In genomic region chr4:101356928-101357327, GRCh38 we compare ENCODE assay signal across 12 cellular contexts. TPM values are rescaled to one million over a fixed set of nuclear protein-coding genes. Genes with fewer than 3 reads are reported as not detected.
DNase-seq lines count a peak whose midpoint lies in the region; ATAC-seq, FAIRE-seq and TF ChIP-seq lines count a peak whose summit lies in the region.
"Had no signal": no experiment of that assay in that cellular context is flagged by ENCODE, and none has a peak within 500 bp of the region (broad histone marks: within the 10 kb centered on the region; RNA-seq: fewer than 3 reads in every experiment).

No MANE protein-coding gene starts in this region.

- no peaks in the 10 kb centered on the region for H3K9me2 ChIP-seq in OCI-LY7 (ENCODE audit: insufficient read depth, low read length)

- intact Hi-C loops in Calu3 (cut with micrococcal nuclease; ENCODE audit: unreplicated experiment): loop anchor here (5.0 to 10.0 kb wide), 2 partner anchors 58 to 190 kb away; no protein-coding TSS in a partner anchor
- intact Hi-C loops in pancreas (cut with DNase I): no loop called here
- intact Hi-C loops in OCI-LY7 (cut with micrococcal nuclease; ENCODE audit: unreplicated experiment): no loop called here
- intact Hi-C loops in activated CD4-positive, alpha-beta memory T cell treated with anti-CD3 and anti-CD28 coated beads for 36 hours (cut with micrococcal nuclease): no loop called here

- no peaks in the 10 kb centered on the region for H3K27me3 ChIP-seq in pancreas
- H3K27me3 ChIP-seq: ascending aorta, neural progenitor cell had no signal

- H2AFZ ChIP-seq in OCI-LY7 (ENCODE audit: low read length): no peak overlapping the region
- H2AFZ ChIP-seq: neural progenitor cell had no signal

- no peaks in the 10 kb centered on the region for H3K27me3 Mint-ChIP-seq in Calu3 (ENCODE audit: unreplicated experiment)
- H3K27me3 Mint-ChIP-seq in activated CD4-positive, alpha-beta memory T cell treated with anti-CD3 and anti-CD28 coated beads for 36 hours: peaks cover 4% of the 10 kb centered on the region
- H3K27me3 Mint-ChIP-seq: activated B cell treated with CpG ODN at 0.5 μM for 24 hours had no signal

- CTCF ChIA-PET in Calu3 (lab: Charles Lee) (no interaction called here), OCI-LY7 (lab: Charles Lee; ENCODE audit: unreplicated experiment) (no interaction called here)
- CTCF ChIA-PET in activated CD4-positive, alpha-beta memory T cell treated with anti-CD3 and anti-CD28 coated beads for 36 hours (lab: Charles Lee): no interaction called here

- BruUV-seq in Calu3 (replicated peaks; lab: Mats Ljungman, UMichigan): no TSS peak
- BruUV-seq in OCI-LY7 (replicated peaks; lab: Mats Ljungman, UMichigan): no TSS peak

- H3K27ac Mint-ChIP-seq in Calu3 (ENCODE audit: unreplicated experiment): peak overlapping the region; percentile 68
- no peak overlapping the region for H3K27ac Mint-ChIP-seq in activated CD4-positive, alpha-beta memory T cell treated with anti-CD3 and anti-CD28 coated beads for 36 hours
- H3K27ac Mint-ChIP-seq: activated B cell treated with CpG ODN at 0.5 μM for 24 hours had no signal

- H3K36me3 ChIP-seq in pancreas: no peaks in the 10 kb centered on the region
- no peaks in the 10 kb centered on the region for H3K36me3 ChIP-seq in OCI-LY7 (ENCODE audit: insufficient read depth, low read length)
- H3K36me3 ChIP-seq: ascending aorta, neural progenitor cell had no signal

- H3K4me3 ChIP-seq in pancreas (no peak overlapping the region), OCI-LY7 (ENCODE audit: low read depth, low read length, poor library complexity, severe bottlenecking) (no peak overlapping the region)
- H3K4me3 ChIP-seq: ascending aorta, K562, neural progenitor cell had no signal

- H3K27ac ChIP-seq in pancreas (no peak overlapping the region), OCI-LY7 (ENCODE audit: low read depth, low read length, poor library complexity, severe bottlenecking) (no peak overlapping the region)
- H3K27ac ChIP-seq: ascending aorta, neural progenitor cell had no signal

- peaks cover 4% of the 10 kb centered on the region for H3K9me3 Mint-ChIP-seq in Calu3 (ENCODE audit: low read depth, unreplicated experiment)
- no peaks in the 10 kb centered on the region for H3K9me3 Mint-ChIP-seq in activated CD4-positive, alpha-beta memory T cell treated with anti-CD3 and anti-CD28 coated beads for 36 hours
- H3K9me3 Mint-ChIP-seq: activated B cell treated with CpG ODN at 0.5 μM for 24 hours had no signal

- peaks cover 0 to 10% (median 0%) of the 10 kb centered on the region in 3 donors for H3K4me1 ChIP-seq in pancreas
- H3K4me1 ChIP-seq in OCI-LY7 (ENCODE audit: insufficient read depth, low read length, poor library complexity, severe bottlenecking): peaks cover 28% of the 10 kb centered on the region
- H3K4me1 ChIP-seq: ascending aorta, neural progenitor cell had no signal

- no peaks in the 10 kb centered on the region for H3K79me2 ChIP-seq in OCI-LY7 (ENCODE audit: insufficient read depth, low read depth, low read length)

- H3K36me3 Mint-ChIP-seq in Calu3 (ENCODE audit: insufficient read depth, unreplicated experiment): no peaks in the 10 kb centered on the region
- H3K36me3 Mint-ChIP-seq in activated CD4-positive, alpha-beta memory T cell treated with anti-CD3 and anti-CD28 coated beads for 36 hours: no peaks in the 10 kb centered on the region
- H3K36me3 Mint-ChIP-seq: neural progenitor cell had no signal

- DNase-seq in Calu3 (peak; percentile 55), RCC 7860 (ENCODE audit: low spot score) (peak; percentile 97), fibroblast of gingiva (ENCODE audit: low read depth) (peak; percentile 85), pancreas (peak in 5 of 6 donors; percentile 61 to 74 (median 62)), OCI-LY7 (ENCODE audit: low spot score) (no peak), NCI-H526 (lab: John Stamatoyannopoulos, UW) (no peak)
- DNase-seq in activated CD4-positive, alpha-beta memory T cell treated with anti-CD3 and anti-CD28 coated beads for 36 hours: no peak
- DNase-seq: activated B cell treated with CpG ODN at 0.5 μM for 24 hours had no signal

- POLR2A ChIA-PET in OCI-LY7 (lab: Charles Lee): no interaction called here
- POLR2A ChIA-PET in activated CD4-positive, alpha-beta memory T cell treated with anti-CD3 and anti-CD28 coated beads for 36 hours (lab: Charles Lee): no interaction called here

- H3K4me1 Mint-ChIP-seq in Calu3 (ENCODE audit: low read depth, unreplicated experiment): peaks cover 41% of the 10 kb centered on the region
- no peaks in the 10 kb centered on the region for H3K4me1 Mint-ChIP-seq in activated CD4-positive, alpha-beta memory T cell treated with anti-CD3 and anti-CD28 coated beads for 36 hours (ENCODE audit: low read depth)

- ATAC-seq in pancreas (peak; percentile 95 to 98 (median 96)), HG03159 (IDR thresholded peaks at IDR 0.05; ENCODE audit: unreplicated experiment) (no peak)
- ATAC-seq: K562 had no signal

- no peak overlapping the region for H3K4me2 ChIP-seq in OCI-LY7 (ENCODE audit: low read length)
- H3K4me2 ChIP-seq: neural progenitor cell had no signal

- FAIRE-seq in RCC 7860 (lab: Jason Lieb, UNC) (peak; percentile 98), pancreas (lab: Jason Lieb, UNC) (no peak)
- FAIRE-seq: K562 had no signal

- H4K20me1 ChIP-seq in OCI-LY7 (ENCODE audit: insufficient read depth, low read length): no peaks in the 10 kb centered on the region

- H3K4me3 Mint-ChIP-seq in Calu3 (ENCODE audit: low read depth, unreplicated experiment): peak overlapping the region; percentile 45
- no peak overlapping the region for H3K4me3 Mint-ChIP-seq in activated CD4-positive, alpha-beta memory T cell treated with anti-CD3 and anti-CD28 coated beads for 36 hours
- H3K4me3 Mint-ChIP-seq: activated B cell treated with CpG ODN at 0.5 μM for 24 hours, neural progenitor cell had no signal

- TF ChIP-seq CTCF in Calu3 (IDR thresholded peaks at IDR 0.05; ENCODE audit: unreplicated experiment) (no peak), pancreas (IDR thresholded peaks at IDR 0.05) (no peak), OCI-LY7 (conservative IDR thresholded peaks at IDR 0.05; ENCODE audit: low read length) (no peak)

- H3K9me3 ChIP-seq in pancreas (no peaks in the 10 kb centered on the region), OCI-LY7 (ENCODE audit: low read length) (no peaks in the 10 kb centered on the region)
- H3K9me3 ChIP-seq: ascending aorta had no signal

RNA-seq across cellular contexts. Expression of gene PPP3CA, which starts 9.6 kb away (rescaled TPM):
- total RNA-seq in Calu3 (2022): 33.2 and 33.7 TPM in 2 replicates
- 10 to 100 TPM in 5 of 6 donors, 1 to 10 TPM in 1; 10.0 to 22.7 (median 12.2) TPM for total RNA-seq in pancreas
- polyA plus RNA-seq in pancreas: 1 to 10 TPM; 4.9 to 7.2 TPM
- total RNA-seq in OCI-LY7 (2014; rRNA removed; shearing (Covaris generic)): 9.2 and 9.8 TPM in 2 replicates
- 13.6 and 15.1 TPM in 2 replicates for total RNA-seq in OCI-LY7 (2022)
- 10 to 100 TPM; 14.3 to 14.6 TPM for total RNA-seq in activated CD4-positive, alpha-beta memory T cell treated with anti-CD3 and anti-CD28 coated beads for 36 hours

Comparison
In these comparisons a context has a peak if more than half of its experiments do, and no peak if none do; other contexts are left out.
1. DNase-seq: peak in Calu3 (single experiment), RCC 7860 (single experiment), fibroblast of gingiva (single experiment) and pancreas (5 of 6); none in OCI-LY7 (single experiment), activated CD4-positive, alpha-beta memory T cell treated with anti-CD3 and anti-CD28 coated beads for 36 hours (single experiment) and NCI-H526 (0 of 2).